Comparison of ENCODE assay signal across 18 cellular contexts in the genomic region with DNA sequence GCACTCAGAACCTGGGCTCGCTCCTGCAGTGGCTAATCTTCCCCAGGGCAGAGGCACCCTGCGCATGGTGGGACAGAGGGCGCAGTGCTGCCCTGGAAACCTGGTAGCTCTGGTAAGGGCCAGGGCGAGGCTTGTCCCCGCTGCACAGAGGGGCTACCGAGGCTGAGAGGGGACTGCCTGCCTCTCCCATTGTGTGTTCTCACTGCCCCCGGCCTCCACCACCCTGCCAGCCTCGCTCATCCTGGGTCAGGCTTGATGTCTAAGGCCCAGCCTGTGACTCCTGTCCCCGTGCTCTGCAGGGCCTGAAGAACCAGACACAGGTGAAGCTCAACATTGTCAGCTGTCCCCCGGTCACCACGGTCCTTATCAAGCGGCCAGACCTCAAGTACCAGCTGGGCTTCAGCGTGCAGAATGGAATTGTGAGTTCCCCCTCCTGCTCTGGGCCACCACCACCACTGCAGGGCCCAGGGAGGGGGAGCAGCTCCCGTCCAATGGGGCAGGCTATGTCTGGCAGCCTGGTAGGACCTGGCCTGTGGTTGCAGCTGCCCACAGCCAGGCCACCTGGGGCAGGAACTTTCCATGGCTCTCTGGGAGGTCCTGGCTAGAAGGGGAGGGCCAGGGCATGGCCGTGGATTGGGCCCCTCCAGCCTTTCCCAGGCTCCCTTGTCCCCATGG.
"Had no signal": no experiment of that assay in that cellular context is flagged by ENCODE, and none has a peak within 500 bp of the region (broad histone marks: within the 10 kb centered on the region; RNA-seq: fewer than 3 reads in every experiment).

No MANE protein-coding gene starts in this region.

- ATAC-seq: left lung; pancreas; right lobe of liver; stimulated activated naive CD8-positive, alpha-beta T cell treated with anti-CD3 and anti-CD28 coated beads, Interleukin-15, amount 100 ng/mL, for 72 hours; upper lobe of right lung had no signal

- H3K36me3 ChIP-seq: left lung, pancreas, right lobe of liver, suprapubic skin, transverse colon, upper lobe of right lung, uterus had no signal

- H3K4me3 ChIP-seq: dorsolateral prefrontal cortex, left lung, lung, pancreas, right lobe of liver, suprapubic skin, transverse colon, upper lobe of right lung, uterus had no signal

- H3K27me3 ChIP-seq: dorsolateral prefrontal cortex, pancreas, right lobe of liver, transverse colon, upper lobe of right lung, uterus had no signal

- H3K9me3 ChIP-seq: left lung, pancreas, right lobe of liver, suprapubic skin, transverse colon, upper lobe of right lung, uterus had no signal

- H3K27ac ChIP-seq: left lung, pancreas, right lobe of liver, suprapubic skin, transverse colon, upper lobe of right lung, uterus had no signal

- DNase-seq: cerebellar nuclear complex; dorsolateral prefrontal cortex; effector CD4-positive, alpha-beta T cell; occipital lobe; retina; small intestine; stimulated activated CD4-positive, alpha-beta T cell treated with anti-CD3 and anti-CD28 coated beads, Interleukin-15, amount 100 ng/mL, for 24 hours; stimulated activated CD4-positive, alpha-beta T cell treated with anti-CD3 and anti-CD28 coated beads, Interleukin-2, amount 100 ng/mL, for 48 hours; stimulated activated naive CD4-positive, alpha-beta T cell; stimulated activated naive CD8-positive, alpha-beta T cell treated with anti-CD3 and anti-CD28 coated beads, Interleukin-15, amount 100 ng/mL, for 72 hours; transverse colon; upper lobe of right lung; uterus had no signal

- H3K4me1 ChIP-seq: pancreas, right lobe of liver, upper lobe of right lung, uterus had no signal
